20 cellular contexts compared by ENCODE assay signal in genomic region chr1:182215797-182216196, GRCh38.
A peak's percentile ranks its signal among the peaks of the same experiment; 100 is the strongest.
DNase-seq lines count a peak whose midpoint lies in the region; ATAC-seq, FAIRE-seq and TF ChIP-seq lines count a peak whose summit lies in the region.
"Had no signal": no experiment of that assay in that cellular context is flagged by ENCODE, and none has a peak within 500 bp of the region (broad histone marks: within the 10 kb centered on the region; RNA-seq: fewer than 3 reads in every experiment).

No MANE protein-coding gene starts in this region.

- H3K27ac Mint-ChIP-seq in HFFc6: peak overlapping the region; percentile 54
- H3K27ac Mint-ChIP-seq: activated naive CD8-positive, alpha-beta T cell; CD8-positive, alpha-beta memory T cell; endodermal cell; mesothelial cell of epicardium; stimulated activated naive B cell treated with anti-CD40 and anti-IgM and Interleukin-4, amounts not matched to agents 10 μg/mL and 1 μg/mL and 100 μg/mL, for 72 hours; T-cell had no signal

- H3K4me3 ChIP-seq in bronchial epithelial cell (ENCODE audit: low read depth, low read length): no peak overlapping the region
- no peak overlapping the region for H3K4me3 ChIP-seq in foreskin fibroblast (ENCODE audit: low read depth in 1 of 2, low read length in 2 of 2)
- H3K4me3 ChIP-seq: thyroid gland had no signal

- no peaks in the 10 kb centered on the region for H3K27me3 ChIP-seq in bronchial epithelial cell (ENCODE audit: control insufficient read depth, insufficient read depth, low read length)
- H3K27me3 ChIP-seq: thyroid gland had no signal

- no peak for TF ChIP-seq POLR2A in H54 (IDR thresholded peaks at IDR 0.05; ENCODE audit: low read depth, low read length)

- H3K36me3 ChIP-seq in bronchial epithelial cell (ENCODE audit: control insufficient read depth, insufficient read depth, low read length): no peaks in the 10 kb centered on the region
- H3K36me3 ChIP-seq: thyroid gland had no signal

- 0 out of 2 replicates have a peak, but pooled peaks cover 5% of the 10 kb centered on the region for H3K36me3 Mint-ChIP-seq in HFFc6 (ENCODE audit: low read depth)
- H3K36me3 Mint-ChIP-seq: T-cell had no signal

- peaks cover 2% of the 10 kb centered on the region; the same call in 1 of the 2 replicates for H3K27me3 Mint-ChIP-seq in HFFc6 (ENCODE audit: insufficient read depth)

- TF ChIP-seq CTCF in AG09319 (IDR thresholded peaks at IDR 0.05; ENCODE audit: low read depth, low read length) (no peak), HFFc6 (IDR thresholded peaks at IDR 0.05) (no peak), bronchial epithelial cell (IDR thresholded peaks at IDR 0.05; ENCODE audit: insufficient read depth, low read length, severe bottlenecking) (no peak), foreskin fibroblast (IDR thresholded peaks at IDR 0.05; ENCODE audit: low read depth, low read length) (no peak)

- H3K4me1 Mint-ChIP-seq in HFFc6 (ENCODE audit: low read depth): peaks cover 32% of the 10 kb centered on the region
- H3K4me1 Mint-ChIP-seq: CD8-positive, alpha-beta memory T cell; endodermal cell; stimulated activated naive B cell treated with anti-CD40 and anti-IgM and Interleukin-4, amounts not matched to agents 10 μg/mL and 1 μg/mL and 100 μg/mL, for 72 hours; T-cell had no signal

- FAIRE-seq in bronchial epithelial cell (lab: Jason Lieb, UNC) (no peak), H54 (lab: Jason Lieb, UNC) (no peak)

- no peak overlapping the region for H3K4me3 Mint-ChIP-seq in HFFc6
- H3K4me3 Mint-ChIP-seq: activated naive CD8-positive, alpha-beta T cell; CD8-positive, alpha-beta memory T cell; endodermal cell; mesothelial cell of epicardium; stimulated activated naive B cell treated with anti-CD40 and anti-IgM and Interleukin-4, amounts not matched to agents 10 μg/mL and 1 μg/mL and 100 μg/mL, for 72 hours; T-cell had no signal

- DNase-seq in AG09319 (ENCODE audit: extremely low read depth, low read depth): peak; percentile 54
- DNase-seq in HFFc6: peak; percentile 57
- peak; percentile 15 for DNase-seq in bronchial epithelial cell (ENCODE audit: low read depth)
- DNase-seq in foreskin fibroblast: peak; percentile 44 to 75
- no peak for DNase-seq in H54 (ENCODE audit: insufficient read length, low spot score)
- DNase-seq in stimulated activated naive CD4-positive, alpha-beta T cell treated with Interleukin-2 at 50 U/mL for 16 hours (lab: John Stamatoyannopoulos, UW): no peak
- DNase-seq: ACHN; activated CD4-positive, alpha-beta T cell treated with anti-CD3 and anti-CD28 coated beads for 48 hours; CD8-positive, alpha-beta memory T cell; endodermal cell; NCI-H774; SHP77 treated with DMSO at 0.1 percent for 48 hours; stimulated activated CD4-positive, alpha-beta T cell treated with anti-CD3 and anti-CD28 coated beads, Interleukin-1b, Interleukin-23, amount 100 ng/mL, for 48 hours; stimulated activated naive B cell treated with anti-CD40 and anti-IgM and Interleukin-4, amounts not matched to agents 10 μg/mL and 1 μg/mL and 100 μg/mL, for 72 hours; T-cell; thyroid gland had no signal

- ATAC-seq in HG03135 (IDR thresholded peaks at IDR 0.05; ENCODE audit: unreplicated experiment) (no peak), GM19035 (IDR thresholded peaks at IDR 0.05; ENCODE audit: unreplicated experiment) (no peak)
- ATAC-seq: stimulated activated naive B cell treated with anti-CD40 and anti-IgM and Interleukin-4, amounts not matched to agents 10 μg/mL and 1 μg/mL and 100 μg/mL, for 72 hours; T-cell had no signal

- no peaks in the 10 kb centered on the region; the same call in 1 of the 2 replicates for H3K9me3 Mint-ChIP-seq in HFFc6

Comparison
In these comparisons a context has a peak if more than half of its experiments do, and no peak if none do; other contexts are left out.
1. DNase-seq: peak in AG09319 (single experiment), HFFc6 (single experiment), bronchial epithelial cell (single experiment) and foreskin fibroblast (2 of 2); none in H54 (single experiment) and stimulated activated naive CD4-positive, alpha-beta T cell treated with Interleukin-2 at 50 U/mL for 16 hours (single experiment).